ENCODE assay signal across 11 cellular contexts in genomic region chr12:79681008-79681590, GRCh38. TPM values are rescaled to one million over a fixed set of nuclear protein-coding genes. Genes with fewer than 3 reads are reported as not detected.
A peak's percentile ranks its signal among the peaks of the same experiment; 100 is the strongest.
DNase-seq lines count a peak whose midpoint lies in the region; ATAC-seq and TF ChIP-seq lines count a peak whose summit lies in the region.
"Had no signal": no experiment of that assay in that cellular context is flagged by ENCODE, and none has a peak within 500 bp of the region (broad histone marks: within the 10 kb centered on the region; RNA-seq: fewer than 3 reads in every experiment).

No MANE protein-coding gene starts in this region.

- H3K36me3 Mint-ChIP-seq in type B pancreatic cell, result no peaks in the 10 kb centered on the region
- H3K36me3 Mint-ChIP-seq: natural killer cell had no signal

- peak overlapping the region; percentile 7 for H3K4me3 Mint-ChIP-seq in type B pancreatic cell
- H3K4me3 Mint-ChIP-seq: natural killer cell had no signal

- H3K4me1 Mint-ChIP-seq in type B pancreatic cell (ENCODE audit: unreplicated experiment), result peaks cover 14% of the 10 kb centered on the region
- H3K4me1 Mint-ChIP-seq: natural killer cell had no signal

- no peaks in the 10 kb centered on the region for H3K9me3 Mint-ChIP-seq in type B pancreatic cell
- H3K9me3 Mint-ChIP-seq: natural killer cell had no signal

- DNase-seq in NCI-H345 (lab: John Stamatoyannopoulos, UW), result peak; percentile 13
- DNase-seq in NCI-H345 treated with DMSO at 0.1 percent for 48 hours (lab: John Stamatoyannopoulos, UW; ENCODE audit: unreplicated experiment), result no peak
- DNase-seq in SK-MEL-5 (ENCODE audit: low read depth, low spot score), result peak; percentile 55
- DNase-seq in fibroblast of mammary gland (ENCODE audit: low read depth), result peak; percentile 76
- no peak for DNase-seq in type B pancreatic cell (ENCODE audit: extremely low spot score, unreplicated experiment)
- DNase-seq in NCI-H2196 (lab: John Stamatoyannopoulos, UW; ENCODE audit: unreplicated experiment), result no peak
- DNase-seq: left cardiac atrium, natural killer cell, NCI-H1694 treated with DMSO at 0.1 percent for 48 hours had no signal

- in situ Hi-C loops in SK-MEL-5 (cut with HindIII; ENCODE audit: low pct_unique_long_range_greater_than_20kb, low sequenced_read_pairs), result no loop called here

- H3K4me3 ChIP-seq in fibroblast of mammary gland (ENCODE audit: control insufficient read depth, low read depth, low read length), result no peak overlapping the region

- TF ChIP-seq CTCF in fibroblast of mammary gland (conservative IDR thresholded peaks at IDR 0.05; ENCODE audit: control insufficient read depth, insufficient read depth, low read depth, low read length), result no peak
- no peak for TF ChIP-seq CTCF in type B pancreatic cell (conservative IDR thresholded peaks at IDR 0.05)

- no peak overlapping the region for H3K27ac Mint-ChIP-seq in type B pancreatic cell
- H3K27ac Mint-ChIP-seq: natural killer cell had no signal

- H3K27me3 Mint-ChIP-seq in type B pancreatic cell, result no peaks in the 10 kb centered on the region

- ATAC-seq in GM18909 (IDR thresholded peaks at IDR 0.05; ENCODE audit: poor library complexity, unreplicated experiment), result no peak
- no peak for ATAC-seq in activated CD4-positive, CD25-positive, alpha-beta regulatory T cell treated with anti-CD3 and anti-CD28 coated beads, Interleukin-2, amount 50 U/mL, for 24 hours
- ATAC-seq: natural killer cell had no signal

RNA-seq across cellular contexts. Expression of gene PAWR, which starts 9.7 kb away (rescaled TPM):
- 11.3 and 22.6 TPM in 2 replicates for total RNA-seq in SK-MEL-5 (2014; rRNA removed; shearing (Covaris generic))
- 13.0 and 17.8 TPM in 2 replicates for polyA plus RNA-seq in SK-MEL-5 (2015; cell fraction: cytosol; rRNA removed)
- 10.2 and 43.3 TPM in 2 replicates for polyA plus RNA-seq in SK-MEL-5 (2015; cell fraction: nucleus; rRNA removed)
- 72.8 and 107 TPM in 2 replicates for total RNA-seq in type B pancreatic cell (ENCODE audit: low replicate concordance)

Comparison
In these comparisons a context has a peak if more than half of its experiments do, and no peak if none do; other contexts are left out.
1. DNase-seq: peak in NCI-H345 (single experiment), SK-MEL-5 (single experiment) and fibroblast of mammary gland (single experiment); none in NCI-H345 treated with DMSO at 0.1 percent for 48 hours (single experiment), type B pancreatic cell (single experiment) and NCI-H2196 (single experiment).